ENCODE assay signal across 35 cellular contexts in genomic region chr5:171369056-171369455, GRCh38. TPM values are rescaled to one million over a fixed set of nuclear protein-coding genes. Genes with fewer than 3 reads are reported as not detected.
"Had no signal": no experiment of that assay in that cellular context is flagged by ENCODE, and none has a peak within 500 bp of the region (broad histone marks: within the 10 kb centered on the region; RNA-seq: fewer than 3 reads in every experiment).

No MANE protein-coding gene starts in this region.

- DNase-seq: activated CD4-positive, alpha-beta T cell treated with anti-CD3 and anti-CD28 coated beads for 1 hour; activated CD4-positive, alpha-beta T cell treated with anti-CD3 and anti-CD28 coated beads for 48 hours; activated CD4-positive, alpha-beta T cell treated with anti-CD3 and anti-CD28 coated beads, Interleukin-2, amount 50 U/mL, for 4 hours; activated CD4-positive, CD25-positive, alpha-beta regulatory T cell; activated CD8-positive, alpha-beta T cell treated with anti-CD3 and anti-CD28 coated beads for 36 hours; activated naive CD4-positive, alpha-beta T cell; activated naive CD4-positive, alpha-beta T cell treated with anti-CD3 and anti-CD28 coated beads, Interleukin-2, amount 50 U/mL, for 16 hours; activated naive CD8-positive, alpha-beta T cell treated with anti-CD3 and anti-CD28 coated beads for 36 hours; activated T-cell treated with anti-CD3 and anti-CD28 coated beads, Interleukin-2, amount 50 U/mL, for 4 hours; amniotic stem cell; brain microvascular endothelial cell; central memory CD4-positive, alpha-beta T cell; Kasumi-1; KBM-7; MG63; NCI-H1048; NCI-H1105 treated with DMSO at 0.1 percent for 48 hours; NCI-H1436; NCI-H1694; NCI-H1930; NCI-H2081 treated with DMSO at 0.1 percent for 48 hours; NCI-H226; NCI-H446 treated with DMSO at 0.1 percent for 48 hours; NCI-H524; NCI-H69; NCI-H82; SHP77; SJCRH30; T-helper 2 cell; T1000; WERI-Rb-1 had no signal

- H3K4me3 ChIP-seq: MG63, SJCRH30, SK-N-MC had no signal

- H3K27ac Mint-ChIP-seq: activated CD8-positive, alpha-beta T cell treated with anti-CD3 and anti-CD28 coated beads for 36 hours; activated naive CD8-positive, alpha-beta T cell treated with anti-CD3 and anti-CD28 coated beads for 36 hours; activated T-helper 1 cell treated with anti-CD3 and anti-CD28 coated beads, Interleukin-12 subunit alpha, Interleukin-12 subunit beta, Interleukin-2, Interleukin-4 antibody, amounts not matched to agents 30 ng/mL and 10 ng/mL and 1 ng/mL, durations not matched to agents 14 hours and 24 hours and 36 hours had no signal

- H3K9me3 ChIP-seq: MG63, SJCRH30 had no signal

- H3K36me3 ChIP-seq: brain microvascular endothelial cell, MG63, SJCRH30, WERI-Rb-1 had no signal

- H3K9me3 Mint-ChIP-seq: activated CD8-positive, alpha-beta T cell treated with anti-CD3 and anti-CD28 coated beads for 36 hours; activated naive CD8-positive, alpha-beta T cell treated with anti-CD3 and anti-CD28 coated beads for 36 hours; activated T-cell treated with anti-CD3 and anti-CD28 coated beads, Interleukin-2, amount 50 U/mL, for 4 hours; activated T-helper 1 cell treated with anti-CD3 and anti-CD28 coated beads, Interleukin-12 subunit alpha, Interleukin-12 subunit beta, Interleukin-2, Interleukin-4 antibody, amounts not matched to agents 30 ng/mL and 10 ng/mL and 1 ng/mL, durations not matched to agents 14 hours and 24 hours and 36 hours had no signal

- H3K27me3 ChIP-seq: brain microvascular endothelial cell, SJCRH30 had no signal

- H3K4me3 Mint-ChIP-seq: activated CD8-positive, alpha-beta T cell treated with anti-CD3 and anti-CD28 coated beads for 36 hours; activated naive CD8-positive, alpha-beta T cell treated with anti-CD3 and anti-CD28 coated beads for 36 hours; activated T-cell treated with anti-CD3 and anti-CD28 coated beads, Interleukin-2, amount 50 U/mL, for 4 hours; activated T-helper 1 cell treated with anti-CD3 and anti-CD28 coated beads, Interleukin-12 subunit alpha, Interleukin-12 subunit beta, Interleukin-2, Interleukin-4 antibody, amounts not matched to agents 30 ng/mL and 10 ng/mL and 1 ng/mL, durations not matched to agents 14 hours and 24 hours and 36 hours had no signal

- H3K27ac ChIP-seq: brain microvascular endothelial cell, SJCRH30, SK-N-MC, WERI-Rb-1 had no signal

- ATAC-seq: activated CD8-positive, alpha-beta T cell treated with anti-CD3 and anti-CD28 coated beads for 36 hours; Panc1 had no signal

- H3K36me3 Mint-ChIP-seq: activated naive CD8-positive, alpha-beta T cell treated with anti-CD3 and anti-CD28 coated beads for 36 hours had no signal

RNA-seq across cellular contexts. Expression of gene FGF18, which starts 50.4 kb away (rescaled TPM):
- total RNA-seq: RPMI7951, SJCRH30 had no signal
